Comparison of ENCODE assay signal across 8 cellular contexts in genomic region chr1:180178511-180179161, GRCh38. TPM values are rescaled to one million over a fixed set of nuclear protein-coding genes. Genes with fewer than 3 reads are reported as not detected.
DNase-seq lines count a peak whose midpoint lies in the region; ATAC-seq and TF ChIP-seq lines count a peak whose summit lies in the region.

No MANE protein-coding gene starts in this region.

- RAD21 ChIA-PET in HCT116 (lab: Charles Lee; ENCODE audit: low non-redundant PET in 1 of 2, low total read pairs in 2 of 2, uncharacterized antibody in 2 of 2, unreplicated experiment in 2 of 2): interaction anchor here (0.7 to 1.7 kb wide), 6 partner anchors 9 to 472 kb away, joined by 3 to 6 read pairs (median 4); no protein-coding TSS in a partner anchor

- H3K27ac Mint-ChIP-seq in Caco-2 (ENCODE audit: unreplicated experiment): no peak overlapping the region

- no peaks in the 10 kb centered on the region for H3K4me1 Mint-ChIP-seq in Caco-2 (ENCODE audit: low read depth, unreplicated experiment)

- DNase-seq in Caco-2 (peak; percentile 64 to 80), HCT116 (ENCODE audit: low read depth, low spot score) (peak; percentile 3), fibroblast of mammary gland (ENCODE audit: low read depth) (peak; percentile 58), omental fat pad (ENCODE audit: low spot score) (peak; percentile 71), upper lobe of left lung (peak in 1 of 2 donors; percentile 55)
- peak; percentile 80 for DNase-seq in activated T-cell treated with anti-CD3 and anti-CD28 coated beads, Interleukin-2, amount 50 U/mL, for 48 hours

- no peaks in the 10 kb centered on the region for H4K20me1 ChIP-seq in HCT116 (ENCODE audit: insufficient read depth)
- H4K20me1 ChIP-seq in OCI-LY1 (ENCODE audit: insufficient read depth, low read length): no peaks in the 10 kb centered on the region

- TF ChIP-seq RAD21 in HCT116 (IDR thresholded peaks at IDR 0.05; ENCODE audit: low read depth): peak; percentile 90

- H3K36me3 Mint-ChIP-seq in Caco-2 (ENCODE audit: insufficient read depth, unreplicated experiment): no peaks in the 10 kb centered on the region

- TF ChIP-seq CTCF in Caco-2 (IDR thresholded peaks at IDR 0.05; ENCODE audit: insufficient read depth in 1 of 2, low read depth in 1 of 2, low read length in 1 of 2, severe bottlenecking in 1 of 2, unreplicated experiment in 1 of 2) (peak; percentile 92 to 98), HCT116 (IDR thresholded peaks at IDR 0.05 in 2 of 3, conservative IDR thresholded peaks at IDR 0.05 in 1 of 3; ENCODE audit: borderline replicate concordance in 1 of 3, insufficient read depth in 1 of 3, low read depth in 2 of 3, low read length in 2 of 3) (peak; percentile 57 to 96 (median 95); a peak in 5 of 6 replicates), OCI-LY1 (IDR thresholded peaks at IDR 0.05; ENCODE audit: low read length) (peak; percentile 97), fibroblast of mammary gland (conservative IDR thresholded peaks at IDR 0.05; ENCODE audit: control insufficient read depth, insufficient read depth, low read depth, low read length) (peak; percentile 99), omental fat pad (IDR thresholded peaks at IDR 0.05) (peak in 2 of 3 donors; percentile 57 to 68), upper lobe of left lung (IDR thresholded peaks at IDR 0.05) (peak; percentile 86 to 93 (median 90))

- CTCF ChIA-PET in Caco-2 (lab: Charles Lee): interaction anchor here (0.5 to 3.8 kb wide), 17 partner anchors 8 to 472 kb away, joined by 3 to 26 read pairs (median 4); partner anchors contain the start of genes QSOX1 and TOR1AIP1
- CTCF ChIA-PET in HCT116 (lab: Charles Lee): interaction anchor here (0.6 to 5.0 kb wide), 12 partner anchors 9 to 477 kb away, joined by 3 to 41 read pairs (median 6); no protein-coding TSS in a partner anchor

- H3K27ac ChIP-seq in HCT116 (ENCODE audit: low read depth, low read length) (no peak overlapping the region), OCI-LY1 (ENCODE audit: low read depth, low read length, poor library complexity, severe bottlenecking) (no peak overlapping the region), upper lobe of left lung (no peak overlapping the region)

- H3K4me3 Mint-ChIP-seq in Caco-2 (ENCODE audit: unreplicated experiment): no peak overlapping the region

- intact Hi-C loops in Caco-2 (cut with micrococcal nuclease; ENCODE audit: unreplicated experiment): loop anchor here (1.0 to 2.0 kb wide), 4 partner anchors 62 to 472 kb away; no protein-coding TSS in a partner anchor
- intact Hi-C loops in HCT116 (cut with micrococcal nuclease): loop anchor here (1.0 kb wide), 3 partner anchors 311 to 472 kb away; no protein-coding TSS in a partner anchor

- no peaks in the 10 kb centered on the region for H3F3A ChIP-seq in OCI-LY1 (ENCODE audit: insufficient read depth, low read length)

- TF ChIP-seq POLR2A in HCT116 (IDR thresholded peaks at IDR 0.05; ENCODE audit: borderline replicate concordance, extremely low read depth, insufficient read depth, insufficient read length): no peak
- no peak for TF ChIP-seq POLR2A in upper lobe of left lung (IDR thresholded peaks at IDR 0.05)

- no TSS peak for BruUV-seq in Caco-2 (replicated peaks; lab: Mats Ljungman, UMichigan)
- BruUV-seq in HCT116 (replicated peaks; lab: Mats Ljungman, UMichigan): no TSS peak

- H3K9me3 ChIP-seq in Caco-2: no peaks in the 10 kb centered on the region
- no peaks in the 10 kb centered on the region for H3K9me3 ChIP-seq in HCT116 (ENCODE audit: control insufficient read depth in 1 of 2, insufficient read depth in 1 of 2, low read depth in 1 of 2, low read length in 2 of 2)
- H3K9me3 ChIP-seq in OCI-LY1 (ENCODE audit: low read length): no peaks in the 10 kb centered on the region
- H3K9me3 ChIP-seq in upper lobe of left lung: no peaks in the 10 kb centered on the region

- H3K9ac ChIP-seq in HCT116 (ENCODE audit: low read length) (no peak overlapping the region), OCI-LY1 (ENCODE audit: low read length) (no peak overlapping the region)

- H3K9me3 Mint-ChIP-seq in Caco-2 (ENCODE audit: unreplicated experiment): no peaks in the 10 kb centered on the region

- H2AFZ ChIP-seq in HCT116 (ENCODE audit: low read depth, low read length, poor library complexity, severe bottlenecking) (no peak overlapping the region), OCI-LY1 (ENCODE audit: low read length) (no peak overlapping the region)

- H3K4me2 ChIP-seq in HCT116 (ENCODE audit: low read length) (no peak overlapping the region), OCI-LY1 (ENCODE audit: low read length) (no peak overlapping the region)

- POLR2A ChIA-PET in Caco-2 (lab: Charles Lee) (interaction anchor here (1.0 kb wide), 1 partner anchor 21 kb away, joined by 3 read pairs; no protein-coding TSS in a partner anchor), HCT116 (lab: Charles Lee) (interaction anchor here (0.8 kb wide), 1 partner anchor 472 kb away, joined by 3 read pairs; no protein-coding TSS in a partner anchor)

- H3K9me2 ChIP-seq in HCT116 (ENCODE audit: insufficient read depth) (no peaks in the 10 kb centered on the region), OCI-LY1 (ENCODE audit: low read depth, low read length) (no peaks in the 10 kb centered on the region)

- H3K27me3 Mint-ChIP-seq in Caco-2 (ENCODE audit: insufficient read depth, unreplicated experiment): no peaks in the 10 kb centered on the region

- H3K4me1 ChIP-seq in Caco-2 (no peaks in the 10 kb centered on the region), HCT116 (ENCODE audit: control insufficient read depth in 1 of 2, insufficient read depth in 2 of 2, low read length in 2 of 2) (no peaks in the 10 kb centered on the region), OCI-LY1 (ENCODE audit: insufficient read depth, low read length, severe bottlenecking) (no peaks in the 10 kb centered on the region), upper lobe of left lung (peaks cover 8 to 9% (median 9%) of the 10 kb centered on the region in 4 donors)

- 53 to 63% methylated on average over 12 of the region's 12 CpGs for WGBS in upper lobe of left lung, 2 donors

- H3K27me3 ChIP-seq in Caco-2 (replicated peaks; ENCODE audit: control insufficient read depth, insufficient read depth, low read length): no peaks in the 10 kb centered on the region
- H3K27me3 ChIP-seq in HCT116 (ENCODE audit: insufficient read depth, low read length): no peaks in the 10 kb centered on the region
- H3K27me3 ChIP-seq in OCI-LY1 (ENCODE audit: insufficient read depth, low read length): no peaks in the 10 kb centered on the region
- no peaks in the 10 kb centered on the region for H3K27me3 ChIP-seq in upper lobe of left lung

- H3K4me3 ChIP-seq in Caco-2 (ENCODE audit: low read depth, low read length) (no peak overlapping the region), HCT116 (replicated peaks in 1 of 2; ENCODE audit: low read depth in 1 of 2, low read length in 2 of 2) (no peak overlapping the region), OCI-LY1 (ENCODE audit: low read depth, low read length, poor library complexity, severe bottlenecking) (no peak overlapping the region), fibroblast of mammary gland (ENCODE audit: control insufficient read depth, low read depth, low read length) (no peak overlapping the region), upper lobe of left lung (no peak overlapping the region)

- TF ChIP-seq EP300 in upper lobe of left lung (IDR thresholded peaks at IDR 0.05): no peak

- ATAC-seq in HCT116 (peak; percentile 67), omental fat pad (ENCODE audit: low FRiP score) (peak; percentile 79), upper lobe of left lung (ENCODE audit: low FRiP score in 2 of 2) (peak; percentile 56 to 82), GM19467 (IDR thresholded peaks at IDR 0.05; ENCODE audit: unreplicated experiment) (no peak)

- H3K79me2 ChIP-seq in HCT116 (ENCODE audit: insufficient read depth, low read length): no peaks in the 10 kb centered on the region
- H3K79me2 ChIP-seq in OCI-LY1 (ENCODE audit: insufficient read depth, low read length): no peaks in the 10 kb centered on the region

- H3K36me3 ChIP-seq in Caco-2 (ENCODE audit: control insufficient read depth, insufficient read depth, low read length) (no peaks in the 10 kb centered on the region), HCT116 (ENCODE audit: control insufficient read depth in 1 of 2, insufficient read depth in 2 of 2, low read length in 2 of 2) (no peaks in the 10 kb centered on the region; a peak in 1 of 4 replicates), OCI-LY1 (ENCODE audit: insufficient read depth, low read length) (no peaks in the 10 kb centered on the region), upper lobe of left lung (peaks cover 7 to 56% (median 39%) of the 10 kb centered on the region in 4 donors)

TF ChIP-seq in HCT116, 20 proteins besides CTCF, POLR2A, EP300 and RAD21 (continues in another document):
- TF ChIP-seq FOSL1 (IDR thresholded peaks at IDR 0.05; ENCODE audit: low read depth) (no peak), ZNF274 (IDR thresholded peaks at IDR 0.05; ENCODE audit: low read depth, low read length) (no peak), CEBPB (IDR thresholded peaks at IDR 0.05; ENCODE audit: low read depth) (no peak), TCF7L2 (IDR thresholded peaks at IDR 0.05; ENCODE audit: borderline replicate concordance, extremely low read depth, insufficient read depth, insufficient read length) (no peak)
- TF ChIP-seq, protein P1, sequence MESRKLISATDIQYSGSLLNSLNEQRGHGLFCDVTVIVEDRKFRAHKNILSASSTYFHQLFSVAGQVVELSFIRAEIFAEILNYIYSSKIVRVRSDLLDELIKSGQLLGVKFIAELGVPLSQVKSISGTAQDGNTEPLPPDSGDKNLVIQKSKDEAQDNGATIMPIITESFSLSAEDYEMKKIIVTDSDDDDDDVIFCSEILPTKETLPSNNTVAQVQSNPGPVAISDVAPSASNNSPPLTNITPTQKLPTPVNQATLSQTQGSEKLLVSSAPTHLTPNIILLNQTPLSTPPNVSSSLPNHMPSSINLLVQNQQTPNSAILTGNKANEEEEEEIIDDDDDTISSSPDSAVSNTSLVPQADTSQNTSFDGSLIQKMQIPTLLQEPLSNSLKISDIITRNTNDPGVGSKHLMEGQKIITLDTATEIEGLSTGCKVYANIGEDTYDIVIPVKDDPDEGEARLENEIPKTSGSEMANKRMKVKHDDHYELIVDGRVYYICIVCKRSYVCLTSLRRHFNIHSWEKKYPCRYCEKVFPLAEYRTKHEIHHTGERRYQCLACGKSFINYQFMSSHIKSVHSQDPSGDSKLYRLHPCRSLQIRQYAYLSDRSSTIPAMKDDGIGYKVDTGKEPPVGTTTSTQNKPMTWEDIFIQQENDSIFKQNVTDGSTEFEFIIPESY (IDR thresholded peaks at IDR 0.05; ENCODE audit: extremely low read depth, insufficient replicate concordance, low read length): no peak

RNA-seq across cellular contexts. Expression of gene QSOX1, which starts 24.0 kb away (rescaled TPM):
- 12.1 and 17.0 TPM in 2 replicates for total RNA-seq in Caco-2 (2022)
- total RNA-seq in HCT116 (2021; ENCODE audit: unreplicated experiment): 89.2 TPM
- 111 and 113 TPM in 2 replicates for polyA plus RNA-seq in HCT116 (2012)
- total RNA-seq in omental fat pad: 100 to 1,000 TPM in 1 of 4 donors, 10 to 100 TPM in 3; 90.1 to 130 (median 98.4) TPM
- total RNA-seq in upper lobe of left lung: 100 to 1,000 TPM in 5 of 6 donors, 10 to 100 TPM in 1; 61.8 to 380 (median 201) TPM

RNA-seq across cellular contexts. Expression of gene LHX4, which starts 51.4 kb away (rescaled TPM):
- total RNA-seq in Caco-2 (2022): 0.16 and 0.19 TPM in 2 replicates
- total RNA-seq in HCT116 (2021; ENCODE audit: unreplicated experiment): 0.44 TPM
- polyA plus RNA-seq in HCT116 (2012): 0.31 TPM in 2 replicates
- under 1 TPM in 2 of 4 donors, not detected in 2; 0.16 to 0.28 TPM for total RNA-seq in omental fat pad
- 1 to 10 TPM in 1 of 6 donors, under 1 TPM in 2, not detected in 3; 0.17 to 1.0 (median 0.30) TPM for total RNA-seq in upper lobe of left lung
